8 cellular contexts compared by ENCODE assay signal in genomic region chr17:78360371-78361226, GRCh38. TPM values are rescaled to one million over a fixed set of nuclear protein-coding genes. Genes with fewer than 3 reads are reported as not detected.
DNase-seq lines count a peak whose midpoint lies in the region; ATAC-seq and TF ChIP-seq lines count a peak whose summit lies in the region.

No MANE protein-coding gene starts in this region.

- intact Hi-C loops in PC-9 (cut with micrococcal nuclease; ENCODE audit: unreplicated experiment) (loop anchor here (1.0 to 10.0 kb wide), 8 partner anchors 17 to 124 kb away; no protein-coding TSS in a partner anchor), esophagus muscularis mucosa (cut with DNase I) (loop anchor here (1.0 kb wide), 2 partner anchors 62 to 71 kb away; no protein-coding TSS in a partner anchor)

- POLR2A ChIA-PET in PC-9 (lab: Charles Lee; ENCODE audit: unreplicated experiment), result interaction anchor here (0.6 to 1.1 kb wide), 5 partner anchors 9 to 508 kb away, joined by 3 to 7 read pairs (median 5); no protein-coding TSS in a partner anchor

- peaks cover 22% of the 10 kb centered on the region for H4K20me1 ChIP-seq in PC-9 (ENCODE audit: insufficient read depth)

- no peaks in the 10 kb centered on the region for H3K9me3 ChIP-seq in PC-9 (ENCODE audit: insufficient read depth, low read depth)
- no peaks in the 10 kb centered on the region for H3K9me3 ChIP-seq in esophagus muscularis mucosa
- H3K9me3 ChIP-seq in muscle layer of duodenum (ENCODE audit: control insufficient read depth in 1 of 2, low read length in 2 of 2), result no peaks in the 10 kb centered on the region

- H3K27me3 ChIP-seq in PC-9 (ENCODE audit: insufficient read depth, low read depth) (no peaks in the 10 kb centered on the region), esophagus muscularis mucosa (no peaks in the 10 kb centered on the region), muscle layer of duodenum (ENCODE audit: low read depth, low read length) (no peaks in the 10 kb centered on the region)

- peak overlapping the region; percentile 91 for H3K4me2 ChIP-seq in PC-9

- H3K36me3 ChIP-seq in PC-9 (ENCODE audit: low read depth), result no peaks in the 10 kb centered on the region; the same call in 1 of the 2 replicates
- H3K36me3 ChIP-seq in esophagus muscularis mucosa, result peaks cover 0 to 34% (median 22%) of the 10 kb centered on the region in 4 donors
- H3K36me3 ChIP-seq in muscle layer of duodenum (ENCODE audit: control insufficient read depth in 1 of 2, insufficient read depth in 2 of 2, low read length in 2 of 2), result peaks cover 14 to 28% of the 10 kb centered on the region in 2 donors

- TF ChIP-seq POLR2A in esophagus muscularis mucosa (IDR thresholded peaks at IDR 0.05; ENCODE audit: low read depth), result no peak

- H3K4me3 ChIP-seq in PC-9, result peak overlapping the region; percentile 75
- H3K4me3 ChIP-seq in esophagus muscularis mucosa, result peak overlapping the region; percentile 92 to 98 (median 95)
- H3K4me3 ChIP-seq in muscle layer of duodenum (ENCODE audit: low read depth in 1 of 2, low read length in 2 of 2), result peak overlapping the region; percentile 48 to 64

- TF ChIP-seq CTCF in PC-9 (conservative IDR thresholded peaks at IDR 0.05) (peak; percentile 87), esophagus muscularis mucosa (IDR thresholded peaks at IDR 0.05) (peak; percentile 86 to 98 (median 87))

- no peak for TF ChIP-seq EP300 in esophagus muscularis mucosa (IDR thresholded peaks at IDR 0.05)

- in situ Hi-C loops in KBM-7 (cut with MboI; ENCODE audit: low pct_unique_long_range_greater_than_20kb, low sequenced_read_pairs), result no loop called here

- H3K9me2 ChIP-seq in PC-9 (ENCODE audit: insufficient read depth), result no peaks in the 10 kb centered on the region

- peak overlapping the region; percentile 74 for H2AFZ ChIP-seq in PC-9

- CTCF ChIA-PET in PC-9 (lab: Charles Lee), result interaction anchor here (0.5 to 1.2 kb wide), 8 partner anchors 32 to 347 kb away, joined by 3 to 6 read pairs (median 4); partner anchors contain the start of gene TMC6

- peak; percentile 73 to 74 for DNase-seq in AML-193 (lab: John Stamatoyannopoulos, UW)
- DNase-seq in KBM-7, result peak; percentile 91
- DNase-seq in PC-9, result peak; percentile 59 to 95
- DNase-seq in activated T-cell treated with anti-CD3 and anti-CD28 coated beads, Interleukin-2, amount 50 U/mL, for 48 hours, result peak; percentile 97 to 98
- DNase-seq in esophagus muscularis mucosa (ENCODE audit: extremely low spot score), result peak; percentile 98
- DNase-seq in stimulated activated CD8-positive, alpha-beta memory T cell treated with anti-CD3 and anti-CD28 coated beads, Interleukin-7, amount 100 ng/mL, for 1 hour (ENCODE audit: low read depth in 2 of 2), result peak; percentile 62 to 88

- no TSS peak for BruUV-seq in PC-9 (replicated peaks; lab: Mats Ljungman, UMichigan)

- WGBS in esophagus muscularis mucosa, result 11% methylated on average over 12 of the region's 49 CpGs

- peaks cover 3% of the 10 kb centered on the region; the same call in 1 of the 2 replicates for H3F3A ChIP-seq in PC-9 (ENCODE audit: insufficient read depth, low read depth)

- peaks cover 39% of the 10 kb centered on the region for H3K79me2 ChIP-seq in PC-9 (ENCODE audit: low read depth)

- H3K4me1 ChIP-seq in PC-9 (replicated peaks; ENCODE audit: insufficient read depth), result peaks cover 26% of the 10 kb centered on the region
- H3K4me1 ChIP-seq in esophagus muscularis mucosa, result peaks cover 45 to 61% (median 49%) of the 10 kb centered on the region in 4 donors
- peaks cover 4 to 27% of the 10 kb centered on the region in 2 donors for H3K4me1 ChIP-seq in muscle layer of duodenum (ENCODE audit: control insufficient read depth in 1 of 2, insufficient read depth in 2 of 2, low read length in 2 of 2)

- peak; percentile 9 for ATAC-seq in GM19452 (IDR thresholded peaks at IDR 0.05; ENCODE audit: unreplicated experiment)

- H3K27ac ChIP-seq in PC-9 (peak overlapping the region; percentile 65), esophagus muscularis mucosa (replicated peaks in 1 of 4) (peak overlapping the region; percentile 95 to 99 (median 98)), muscle layer of duodenum (ENCODE audit: low read length) (peak overlapping the region; percentile 77)

RNA-seq across cellular contexts. Expression of gene SOCS3, which starts 0.7 kb away (rescaled TPM):
- total RNA-seq in PC-9 (2021) (20.7 and 21.7 TPM in 2 replicates), esophagus muscularis mucosa (1,000 to 10,000 TPM in 1 of 4 donors, 10 to 100 TPM in 3; 12.5 to 1,139 (median 39.3) TPM)

RNA-seq across cellular contexts. Expression of gene PGS1, which starts 17.9 kb away (rescaled TPM):
- 37.7 and 40.2 TPM in 2 replicates for total RNA-seq in PC-9 (2021)
- total RNA-seq in esophagus muscularis mucosa, result 10 to 100 TPM; 30.7 to 45.9 (median 35.6) TPM

Comparison
In these comparisons a context has a peak if more than half of its experiments do, and no peak if none do; other contexts are left out.
1. Peak in every context shown above with its lines: DNase-seq, ATAC-seq, H3K4me3 ChIP-seq and H3K27ac ChIP-seq.